ENCODE assay signal across 10 cellular contexts in genomic region chr1:93579891-93580290, GRCh38.
DNase-seq lines count a peak whose midpoint lies in the region; ATAC-seq lines count a peak whose summit lies in the region.
"Had no signal": no experiment of that assay in that cellular context is flagged by ENCODE, and none has a peak within 500 bp of the region (broad histone marks: within the 10 kb centered on the region; RNA-seq: fewer than 3 reads in every experiment).

No MANE protein-coding gene starts in this region.

- H3K27me3 Mint-ChIP-seq in activated T-cell treated with anti-CD3 and anti-CD28 coated beads, Interleukin-2, amount 50 U/mL, for 4 hours (ENCODE audit: low read depth) = no peaks in the 10 kb centered on the region
- H3K27me3 Mint-ChIP-seq: stimulated activated naive CD8-positive, alpha-beta T cell treated with anti-CD3 and anti-CD28 coated beads, Interleukin-15, Interleukin-2, amounts not matched to agents 100 ng/mL and 50 ng/mL, for 24 hours had no signal

- peaks cover 41% of the 10 kb centered on the region for H3K79me2 ChIP-seq in ACC112 (ENCODE audit: control insufficient read depth, insufficient read depth, low read length, unreplicated experiment)

- H3K4me1 ChIP-seq in ACC112 (ENCODE audit: control insufficient read depth, insufficient read depth, low read length, unreplicated experiment) (peaks cover 17% of the 10 kb centered on the region), esophagus (ENCODE audit: control insufficient read depth in 2 of 2, insufficient read depth in 2 of 2, low read length in 1 of 2) (peaks cover 5 to 22% of the 10 kb centered on the region in 2 donors)

- no peaks in the 10 kb centered on the region for H3K9me3 Mint-ChIP-seq in activated T-cell treated with anti-CD3 and anti-CD28 coated beads, Interleukin-2, amount 50 U/mL, for 4 hours
- H3K9me3 Mint-ChIP-seq: stimulated activated naive CD8-positive, alpha-beta T cell treated with anti-CD3 and anti-CD28 coated beads, Interleukin-15, Interleukin-2, amounts not matched to agents 100 ng/mL and 50 ng/mL, for 24 hours had no signal

- WGBS in esophagus, 2 donors = 42 to 51% methylated on average over 5 of the region's 5 CpGs

- ATAC-seq in GM21528 (IDR thresholded peaks at IDR 0.05; ENCODE audit: low FRiP score, unreplicated experiment) (no peak), GM21367 (IDR thresholded peaks at IDR 0.05; ENCODE audit: unreplicated experiment) (no peak)
- no peak for ATAC-seq in activated T-cell treated with anti-CD3 and anti-CD28 coated beads, Interleukin-2, amount 50 U/mL, for 4 hours

- no peaks in the 10 kb centered on the region for H3K4me1 Mint-ChIP-seq in activated T-cell treated with anti-CD3 and anti-CD28 coated beads, Interleukin-2, amount 50 U/mL, for 4 hours (ENCODE audit: low read depth)

- H3K27me3 ChIP-seq in ACC112 (ENCODE audit: insufficient read depth, low read length) (no peaks in the 10 kb centered on the region), esophagus (ENCODE audit: control insufficient read depth in 1 of 2, insufficient read depth in 2 of 2, low read length in 2 of 2) (no peaks in the 10 kb centered on the region)
- H3K27me3 ChIP-seq: BLaER1 treated with 17β-estradiol and CSF1 and Interleukin-3, amounts not matched to agents 10 nM and 100 nM had no signal

- no peak overlapping the region for H2AFZ ChIP-seq in ACC112 (ENCODE audit: low read length, unreplicated experiment)

- H3K9me3 ChIP-seq in esophagus (ENCODE audit: control insufficient read depth in 2 of 2, insufficient read depth in 1 of 2, low read depth in 1 of 2, low read length in 1 of 2) = no peaks in the 10 kb centered on the region
- H3K9me3 ChIP-seq: BLaER1 treated with 17β-estradiol and CSF1 and Interleukin-3, amounts not matched to agents 10 nM and 100 nM had no signal

- H3K36me3 Mint-ChIP-seq in activated T-cell treated with anti-CD3 and anti-CD28 coated beads, Interleukin-2, amount 50 U/mL, for 4 hours (ENCODE audit: insufficient read depth) = no peaks in the 10 kb centered on the region

- H3K4me3 ChIP-seq in ACC112 (ENCODE audit: low read depth, low read length) = no peak overlapping the region
- no peak overlapping the region for H3K4me3 ChIP-seq in esophagus (ENCODE audit: low read depth in 1 of 2, low read length in 2 of 2)
- H3K4me3 ChIP-seq: BLaER1 treated with 17β-estradiol and CSF1 and Interleukin-3, amounts not matched to agents 10 nM and 100 nM had no signal

- no peak overlapping the region for H3K4me3 Mint-ChIP-seq in activated T-cell treated with anti-CD3 and anti-CD28 coated beads, Interleukin-2, amount 50 U/mL, for 4 hours
- H3K4me3 Mint-ChIP-seq: stimulated activated naive CD8-positive, alpha-beta T cell treated with anti-CD3 and anti-CD28 coated beads, Interleukin-15, Interleukin-2, amounts not matched to agents 100 ng/mL and 50 ng/mL, for 24 hours had no signal

- peaks cover 25% of the 10 kb centered on the region; the same call in 1 of the 2 replicates for H3K36me3 ChIP-seq in ACC112 (ENCODE audit: insufficient read depth, low read length)
- peaks cover 0 to 15% of the 10 kb centered on the region in 2 donors for H3K36me3 ChIP-seq in esophagus (ENCODE audit: control insufficient read depth in 2 of 2, insufficient read depth in 2 of 2, low read length in 1 of 2)

- peak; percentile 21 for DNase-seq in NCI-H69 (lab: John Stamatoyannopoulos, UW)
- peak; percentile 50 for DNase-seq in mucosa of gallbladder (ENCODE audit: low spot score)
- DNase-seq in activated T-cell treated with anti-CD3 and anti-CD28 coated beads, Interleukin-2, amount 50 U/mL, for 4 hours = no peak
- no peak for DNase-seq in stimulated activated CD4-positive, alpha-beta T cell treated with anti-CD3 and anti-CD28 coated beads, Interleukin-15, amount 100 ng/mL, for 24 hours

- peak overlapping the region; percentile 61 for H3K27ac ChIP-seq in ACC112 (ENCODE audit: low read depth, low read length)
- peak overlapping the region; percentile 58 to 59 for H3K27ac ChIP-seq in esophagus (ENCODE audit: low read depth in 2 of 2, low read length in 1 of 2)

Comparison
In these comparisons a context has a peak if more than half of its experiments do, and no peak if none do; other contexts are left out.
1. DNase-seq: peak in NCI-H69 (single experiment) and mucosa of gallbladder (single experiment); none in activated T-cell treated with anti-CD3 and anti-CD28 coated beads, Interleukin-2, amount 50 U/mL, for 4 hours (single experiment) and stimulated activated CD4-positive, alpha-beta T cell treated with anti-CD3 and anti-CD28 coated beads, Interleukin-15, amount 100 ng/mL, for 24 hours (single experiment).